In genomic region chr12:18165422-18165871, GRCh38 we compare ENCODE assay signal across 8 cellular contexts.
DNase-seq lines count a peak whose midpoint lies in the region; ATAC-seq, FAIRE-seq and TF ChIP-seq lines count a peak whose summit lies in the region.

No MANE protein-coding gene starts in this region.

- H3K36me3 ChIP-seq in keratinocyte (ENCODE audit: control insufficient read depth in 2 of 2, extremely low read depth in 1 of 2, insufficient read depth in 2 of 2, low read length in 2 of 2), result no peaks in the 10 kb centered on the region

- peak overlapping the region; percentile 94 for H2AFZ ChIP-seq in keratinocyte (ENCODE audit: control insufficient read depth, low read length)

- peak; percentile 74 for FAIRE-seq in keratinocyte (lab: Jason Lieb, UNC)

- H4K20me1 ChIP-seq in keratinocyte (ENCODE audit: control insufficient read depth, extremely low read depth, insufficient read depth, low read length), result no peaks in the 10 kb centered on the region

- peak overlapping the region in 2 of 3 experiments; percentile 43 to 51 for H3K4me3 ChIP-seq in keratinocyte (ENCODE audit: control insufficient read depth in 2 of 3, extremely low read depth in 1 of 3, insufficient read depth in 2 of 3, low read depth in 1 of 3, low read length in 3 of 3)

- dilution Hi-C loops in keratinocyte (cut with MboI; ENCODE audit: extremely low pct_ligation_motif_present, low sequenced_read_pairs), result no loop called here

- TF ChIP-seq CTCF in keratinocyte (optimal IDR thresholded peaks at IDR 0.05 in 1 of 3, IDR thresholded peaks at IDR 0.05 in 1 of 3, conservative IDR thresholded peaks at IDR 0.05 in 1 of 3; ENCODE audit: extremely low read depth in 1 of 3, insufficient read depth in 2 of 3, low read length in 3 of 3), result no peak

- peaks cover 8% of the 10 kb centered on the region for H3K4me1 ChIP-seq in keratinocyte (ENCODE audit: control insufficient read depth, extremely low read depth, insufficient read depth, low read length)

- no peak overlapping the region for H3K9ac ChIP-seq in keratinocyte (ENCODE audit: control insufficient read depth, extremely low read depth, insufficient read depth, low read length)

- H3K9me1 ChIP-seq in keratinocyte (ENCODE audit: control insufficient read depth, extremely low read depth, insufficient read depth, low read length), result no peaks in the 10 kb centered on the region

- H3K27ac ChIP-seq in keratinocyte (ENCODE audit: control insufficient read depth, insufficient read depth, low read length), result no peak overlapping the region

- in situ Hi-C loops in SK-MEL-5 (cut with HindIII; ENCODE audit: low pct_unique_long_range_greater_than_20kb, low sequenced_read_pairs), result no loop called here

- peak overlapping the region; percentile 74 for H3K4me2 ChIP-seq in keratinocyte (ENCODE audit: control insufficient read depth, extremely low read depth, insufficient read depth, low read depth, low read length)

- DNase-seq in EL, result peak; percentile 57
- peak; percentile 50 for DNase-seq in SK-MEL-5 (ENCODE audit: low read depth, low spot score)
- no peak for DNase-seq in keratinocyte (ENCODE audit: low read depth, low spot score)
- no peak for DNase-seq in cortex of kidney (lab: John Stamatoyannopoulos, UW)
- DNase-seq in activated CD4-positive, CD25-positive, alpha-beta regulatory T cell treated with anti-CD3 and anti-CD28 coated beads, Interleukin-2, amount 50 U/mL, for 72 hours, result no peak
- DNase-seq in NCI-H1930 (lab: John Stamatoyannopoulos, UW), result no peak

- peak; percentile 98 for ATAC-seq in GM19452 (IDR thresholded peaks at IDR 0.05; ENCODE audit: unreplicated experiment)
- ATAC-seq in HG03378 (IDR thresholded peaks at IDR 0.05; ENCODE audit: unreplicated experiment), result peak; percentile 99

- no peaks in the 10 kb centered on the region for H3K9me3 ChIP-seq in keratinocyte (ENCODE audit: control insufficient read depth, low read depth, low read length)

- H3K27me3 ChIP-seq in keratinocyte (ENCODE audit: control insufficient read depth, extremely low read depth, insufficient read depth, low read length), result no peaks in the 10 kb centered on the region

- no peaks in the 10 kb centered on the region for H3K79me2 ChIP-seq in keratinocyte (ENCODE audit: control insufficient read depth, insufficient read depth, low read length)

Comparison
In these comparisons a context has a peak if more than half of its experiments do, and no peak if none do; other contexts are left out.
1. DNase-seq: peak in EL (single experiment) and SK-MEL-5 (single experiment); none in keratinocyte (single experiment), cortex of kidney (single experiment), activated CD4-positive, CD25-positive, alpha-beta regulatory T cell treated with anti-CD3 and anti-CD28 coated beads, Interleukin-2, amount 50 U/mL, for 72 hours (single experiment) and NCI-H1930 (0 of 2).